38 cellular contexts compared by ENCODE assay signal in genomic region chr12:108135627-108136026, GRCh38. TPM values are rescaled to one million over a fixed set of nuclear protein-coding genes. Genes with fewer than 3 reads are reported as not detected.
"Had no signal": no experiment of that assay in that cellular context is flagged by ENCODE, and none has a peak within 500 bp of the region (broad histone marks: within the 10 kb centered on the region; RNA-seq: fewer than 3 reads in every experiment).

No MANE protein-coding gene starts in this region.

- DNase-seq: Karpas-422, Kasumi-1, MM.1S, MV-4-11, NCI-H1048, NCI-H1092, NCI-H1092 treated with DMSO at 0.1 percent for 48 hours, NCI-H1105, NCI-H1105 treated with DMSO at 0.1 percent for 48 hours, NCI-H1417, NCI-H1417 treated with DMSO at 0.1 percent for 48 hours, NCI-H1436, NCI-H1436 treated with DMSO at 0.1 percent for 48 hours, NCI-H146, NCI-H1694, NCI-H1694 treated with DMSO at 0.1 percent for 48 hours, NCI-H187, NCI-H187 treated with DMSO at 0.1 percent for 48 hours, NCI-H1930, NCI-H2029, NCI-H2029 treated with DMSO at 0.1 percent for 48 hours, NCI-H2081, NCI-H2081 treated with DMSO at 0.1 percent for 48 hours, NCI-H2107, NCI-H2171, NCI-H2171 treated with DMSO at 0.1 percent for 48 hours, NCI-H2227 treated with DMSO at 0.1 percent for 48 hours, NCI-H226, NCI-H345, NCI-H446, NCI-H446 treated with DMSO at 0.1 percent for 48 hours, NCI-H510A, NCI-H510A treated with DMSO at 0.1 percent for 48 hours, NCI-H524 had no signal

RNA-seq across cellular contexts. Expression of gene WSCD2, which starts 6.5 kb away (rescaled TPM):
- total RNA-seq: LHCN-M2, M059J, MCF 10A, NCI-H460 had no signal
